Comparison of ENCODE assay signal across 1 cellular context in the genomic region with DNA sequence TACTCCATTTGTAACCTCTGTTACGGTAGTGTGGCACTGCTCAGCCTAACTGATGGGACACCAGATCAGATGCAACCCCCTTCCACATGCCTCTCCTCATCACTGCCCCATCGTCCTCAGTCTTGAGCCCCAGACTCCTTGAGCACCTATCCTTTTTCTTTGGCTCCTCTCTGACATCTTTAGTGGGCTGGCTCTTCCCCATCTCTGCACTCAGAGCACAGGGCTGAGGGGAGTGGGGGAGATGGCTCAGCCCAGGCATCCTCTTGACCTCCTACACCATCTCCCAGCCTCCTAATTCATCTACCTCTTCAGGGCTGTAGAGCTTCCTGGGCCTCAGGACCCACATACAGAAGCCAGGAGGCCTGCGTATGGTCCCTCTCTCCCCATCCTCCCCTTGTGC.
TF ChIP-seq lines count a peak whose summit lies in the region.

No MANE protein-coding gene starts in this region.

TF ChIP-seq in H1, 55 proteins besides CTCF, POLR2A, EP300 and RAD21:
- TF ChIP-seq KDM4A (IDR thresholded peaks at IDR 0.05; ENCODE audit: low read depth, low read length, severe bottlenecking) (no peak), CTBP2 (IDR thresholded peaks at IDR 0.05; ENCODE audit: borderline replicate concordance, insufficient read depth, insufficient read length, low read length) (no peak), CBX8 (IDR thresholded peaks at IDR 0.05; ENCODE audit: borderline replicate concordance, low read depth, low read length) (no peak), GABPA (IDR thresholded peaks at IDR 0.05; ENCODE audit: borderline replicate concordance, insufficient read depth, low read length) (no peak), TAF7 (optimal IDR thresholded peaks at IDR 0.05; ENCODE audit: borderline replicate concordance, low read depth, low read length) (no peak), EGR1 (IDR thresholded peaks at IDR 0.05; ENCODE audit: borderline replicate concordance, low read depth, low read length) (no peak), BACH1 (IDR thresholded peaks at IDR 0.05; ENCODE audit: low read length) (no peak), MAFK (IDR thresholded peaks at IDR 0.05; ENCODE audit: low read depth, low read length) (no peak), CREB1 (IDR thresholded peaks at IDR 0.05) (no peak), HDAC6 (IDR thresholded peaks at IDR 0.05; ENCODE audit: low read depth, low read length) (no peak), SP1 (IDR thresholded peaks at IDR 0.05; ENCODE audit: low read depth, low read length) (no peak), NANOG (IDR thresholded peaks at IDR 0.05; ENCODE audit: insufficient read depth, low read depth, low read length, poor library complexity, severe bottlenecking) (no peak), CHD1 (IDR thresholded peaks at IDR 0.05; ENCODE audit: low read depth, low read length) (no peak), ASH2L (IDR thresholded peaks at IDR 0.05; ENCODE audit: low read length) (no peak), ZNF274 (IDR thresholded peaks at IDR 0.05; ENCODE audit: borderline replicate concordance, extremely low read depth, low read length) (no peak)
